7 cellular contexts compared by ENCODE assay signal in genomic region chr16:715448-716249, GRCh38. TPM values are rescaled to one million over a fixed set of nuclear protein-coding genes. Genes with fewer than 3 reads are reported as not detected.
DNase-seq lines count a peak whose midpoint lies in the region; ATAC-seq, FAIRE-seq and TF ChIP-seq lines count a peak whose summit lies in the region.

No MANE protein-coding gene starts in this region.

- H2AFZ ChIP-seq in GM23338 (no peak overlapping the region), SU-DHL-6 (ENCODE audit: low read depth, low read length, severe bottlenecking) (no peak overlapping the region)

- TF ChIP-seq CTCF in GM23338 (conservative IDR thresholded peaks at IDR 0.05; ENCODE audit: low read depth in 2 of 2) (peak; percentile 9 to 54; a peak in 3 of 4 replicates), SU-DHL-6 (IDR thresholded peaks at IDR 0.05; ENCODE audit: insufficient read depth, low read length, poor library complexity, severe bottlenecking) (no peak), fibroblast of mammary gland (conservative IDR thresholded peaks at IDR 0.05; ENCODE audit: control insufficient read depth, insufficient read depth, low read depth, low read length) (no peak), progenitor cell of endocrine pancreas (IDR thresholded peaks at IDR 0.05; ENCODE audit: unreplicated experiment) (peak; percentile 51)

- H3K36me3 Mint-ChIP-seq in GM23338 (ENCODE audit: low read depth) (no peaks in the 10 kb centered on the region), progenitor cell of endocrine pancreas (ENCODE audit: insufficient read depth) (no peaks in the 10 kb centered on the region)

- H3K9me2 ChIP-seq in GM23338 (ENCODE audit: insufficient read depth) = no peaks in the 10 kb centered on the region
- no peaks in the 10 kb centered on the region for H3K9me2 ChIP-seq in SU-DHL-6 (replicated peaks; ENCODE audit: insufficient read depth, low read length)

- H3K4me3 Mint-ChIP-seq in GM23338 = peak overlapping the region; percentile 64
- H3K4me3 Mint-ChIP-seq in progenitor cell of endocrine pancreas (ENCODE audit: low read depth) = peak overlapping the region; percentile 74

- H3K27ac ChIP-seq in GM23338 (ENCODE audit: low read depth) = no peak overlapping the region
- no peak overlapping the region for H3K27ac ChIP-seq in SU-DHL-6 (ENCODE audit: low read depth, low read length)

- H3K27me3 ChIP-seq in GM23338 (ENCODE audit: insufficient read depth) (peaks cover 53% of the 10 kb centered on the region), SU-DHL-6 (ENCODE audit: low read length) (no peaks in the 10 kb centered on the region)

- H3K36me3 ChIP-seq in GM23338 (ENCODE audit: insufficient read depth) (no peaks in the 10 kb centered on the region), SU-DHL-6 (ENCODE audit: low read length) (no peaks in the 10 kb centered on the region)

- H3K27me3 Mint-ChIP-seq in GM23338 (ENCODE audit: insufficient read depth, low read depth, poor library complexity) = peaks cover 44% of the 10 kb centered on the region
- peaks cover 5% of the 10 kb centered on the region for H3K27me3 Mint-ChIP-seq in progenitor cell of endocrine pancreas

- no peak for FAIRE-seq in GM12891 (lab: Jason Lieb, UNC)

- DNase-seq in Daoy (ENCODE audit: low read depth) (peak; percentile 50), GM23338 (ENCODE audit: low spot score) (peak; percentile 62), fibroblast of mammary gland (ENCODE audit: low read depth) (peak; percentile 20), progenitor cell of endocrine pancreas (ENCODE audit: low spot score, unreplicated experiment) (no peak), OCI-M2 (lab: John Stamatoyannopoulos, UW; ENCODE audit: unreplicated experiment) (no peak), GM12891 (ENCODE audit: insufficient read length, low spot score) (no peak)

- H3K79me2 ChIP-seq in GM23338 (replicated peaks; ENCODE audit: insufficient read depth) (no peaks in the 10 kb centered on the region), SU-DHL-6 (ENCODE audit: insufficient read depth, low read length) (no peaks in the 10 kb centered on the region)

- TF ChIP-seq POLR2A in GM12891 (IDR thresholded peaks at IDR 0.05; ENCODE audit: low read depth, low read length) = no peak

- H3K4me3 ChIP-seq in GM23338 = peak overlapping the region; percentile 59
- H3K4me3 ChIP-seq in SU-DHL-6 (ENCODE audit: insufficient read depth, low read length, poor library complexity, severe bottlenecking) = peak overlapping the region; percentile 36
- H3K4me3 ChIP-seq in fibroblast of mammary gland (ENCODE audit: control insufficient read depth, low read depth, low read length) = peak overlapping the region; percentile 49

- H4K20me1 ChIP-seq in GM23338 (replicated peaks; ENCODE audit: insufficient read depth) (no peaks in the 10 kb centered on the region), SU-DHL-6 (ENCODE audit: low read depth, low read length) (no peaks in the 10 kb centered on the region)

- no peak overlapping the region for H3K27ac Mint-ChIP-seq in GM23338
- peak overlapping the region; percentile 54 for H3K27ac Mint-ChIP-seq in progenitor cell of endocrine pancreas

- H3K4me1 Mint-ChIP-seq in GM23338 (peaks cover 13% of the 10 kb centered on the region; the same call in 2 of the 3 replicates), progenitor cell of endocrine pancreas (ENCODE audit: low read depth) (peaks cover 12% of the 10 kb centered on the region)

- ATAC-seq in GM23338 = peak; percentile 17

- peaks cover 12% of the 10 kb centered on the region; the same call in 1 of the 2 replicates for H3K4me1 ChIP-seq in GM23338 (ENCODE audit: insufficient read depth)

- H3K9ac ChIP-seq in SU-DHL-6 (ENCODE audit: low read length) = peak overlapping the region; percentile 35; the same call in 1 of the 2 replicates

- H3K9me3 ChIP-seq in SU-DHL-6 (ENCODE audit: insufficient read depth, low read length) = no peaks in the 10 kb centered on the region

- no peaks in the 10 kb centered on the region for H3F3A ChIP-seq in GM23338 (replicated peaks; ENCODE audit: low read depth)
- H3F3A ChIP-seq in SU-DHL-6 (ENCODE audit: insufficient read depth) = 0 out of 2 replicates have a peak, but pooled peaks cover 3% of the 10 kb centered on the region

- H3K9me3 Mint-ChIP-seq in GM23338 (peaks cover 4% of the 10 kb centered on the region; the same call in 1 of the 3 replicates), progenitor cell of endocrine pancreas (ENCODE audit: low read depth) (no peaks in the 10 kb centered on the region)

- H3K4me2 ChIP-seq in GM23338 (peak overlapping the region; percentile 81), SU-DHL-6 (ENCODE audit: low read depth, low read length, poor library complexity, severe bottlenecking) (peak overlapping the region; percentile 44)

TF ChIP-seq in GM23338, 12 proteins besides CTCF, POLR2A, EP300 and RAD21:
- TF ChIP-seq EZH2 (IDR thresholded peaks at IDR 0.05; ENCODE audit: low read depth, unreplicated experiment) (peak; percentile 17), POLR2AphosphoS5 (IDR thresholded peaks at IDR 0.05; ENCODE audit: low read depth) (no peak)

TF ChIP-seq in GM12891, 5 proteins besides CTCF, POLR2A, EP300 and RAD21:
- TF ChIP-seq SPI1 (IDR thresholded peaks at IDR 0.05; ENCODE audit: low read depth, low read length) (no peak), POLR2AphosphoS5 (IDR thresholded peaks at IDR 0.05; ENCODE audit: low read depth, low read length) (no peak), TAF1 (IDR thresholded peaks at IDR 0.05; ENCODE audit: low read depth, low read length) (no peak), POU2F2 (IDR thresholded peaks at IDR 0.05; ENCODE audit: low read depth, low read length) (no peak), PAX5 (IDR thresholded peaks at IDR 0.05; ENCODE audit: insufficient read depth, low read length, severe bottlenecking) (no peak)

RNA-seq across cellular contexts. Expression of gene METRN, which starts 0.7 kb away (rescaled TPM):
- 40.9 and 60.0 TPM in 2 replicates for total RNA-seq in Daoy (2014; rRNA removed; shearing (Covaris generic))
- 33.0 and 36.9 TPM in 2 replicates for total RNA-seq in GM23338 (2014; rRNA removed; shearing (Covaris generic))
- 18.7 and 28.9 TPM in 2 replicates for polyA plus RNA-seq in GM23338 (2016; fragmentation: Nextera tagmentation; extraction: Ambion mirVana)
- 98.6 and 107 TPM in 2 replicates for total RNA-seq in progenitor cell of endocrine pancreas
- polyA plus RNA-seq in GM12891 (2012; ENCODE audit: low read depth, missing spikeins) = 0.98 TPM

RNA-seq across cellular contexts. Expression of gene ANTKMT, which starts 5.3 kb away (rescaled TPM):
- 29.8 and 54.9 TPM in 2 replicates for total RNA-seq in Daoy (2014; rRNA removed; shearing (Covaris generic))
- total RNA-seq in GM23338 (2014; rRNA removed; shearing (Covaris generic)) = 23.8 and 37.1 TPM in 2 replicates
- 37.2 and 59.0 TPM in 2 replicates for polyA plus RNA-seq in GM23338 (2016; fragmentation: Nextera tagmentation; extraction: Ambion mirVana)
- 44.2 and 44.9 TPM in 2 replicates for total RNA-seq in progenitor cell of endocrine pancreas
- polyA plus RNA-seq in GM12891 (2012; ENCODE audit: low read depth, missing spikeins) = 14.0 TPM

RNA-seq across cellular contexts. Expression of gene FBXL16, which starts 10.0 kb away (rescaled TPM):
- 0.51 TPM in 1 of 2 replicates, not detected in the other for total RNA-seq in Daoy (2014; rRNA removed; shearing (Covaris generic))
- total RNA-seq in GM23338 (2014; rRNA removed; shearing (Covaris generic)) = 10.6 and 12.6 TPM in 2 replicates
- polyA plus RNA-seq in GM23338 (2016; fragmentation: Nextera tagmentation; extraction: Ambion mirVana) = 7.9 and 8.9 TPM in 2 replicates
- 4.3 TPM in 2 replicates for total RNA-seq in progenitor cell of endocrine pancreas
- 0.36 TPM for polyA plus RNA-seq in GM12891 (2012; ENCODE audit: low read depth, missing spikeins)

RNA-seq across cellular contexts. Expression of gene CCDC78, which starts 10.6 kb away (rescaled TPM):
- total RNA-seq in Daoy (2014; rRNA removed; shearing (Covaris generic)) = 0.23 and 0.24 TPM in 2 replicates
- 3.5 and 12.6 TPM in 2 replicates for total RNA-seq in GM23338 (2014; rRNA removed; shearing (Covaris generic))
- polyA plus RNA-seq in GM23338 (2016; fragmentation: Nextera tagmentation; extraction: Ambion mirVana) = 8.7 and 10.5 TPM in 2 replicates
- 2.5 and 3.2 TPM in 2 replicates for total RNA-seq in progenitor cell of endocrine pancreas
- 5.3 TPM for polyA plus RNA-seq in GM12891 (2012; ENCODE audit: low read depth, missing spikeins)

RNA-seq across cellular contexts. Expression of gene HAGHL, which starts 11.3 kb away (rescaled TPM):
- 3.3 and 4.3 TPM in 2 replicates for total RNA-seq in Daoy (2014; rRNA removed; shearing (Covaris generic))
- 19.1 and 21.6 TPM in 2 replicates for total RNA-seq in GM23338 (2014; rRNA removed; shearing (Covaris generic))
- 35.3 and 45.2 TPM in 2 replicates for polyA plus RNA-seq in GM23338 (2016; fragmentation: Nextera tagmentation; extraction: Ambion mirVana)
- 8.1 and 9.2 TPM in 2 replicates for total RNA-seq in progenitor cell of endocrine pancreas
- 9.3 TPM for polyA plus RNA-seq in GM12891 (2012; ENCODE audit: low read depth, missing spikeins)

Comparison
In these comparisons a context has a peak if more than half of its experiments do, and no peak if none do; other contexts are left out.
1. DNase-seq: peak in Daoy (single experiment), GM23338 (single experiment) and fibroblast of mammary gland (single experiment); none in progenitor cell of endocrine pancreas (single experiment), OCI-M2 (single experiment) and GM12891 (single experiment).
2. CTCF ChIP-seq: peak in GM23338 (2 of 2) and progenitor cell of endocrine pancreas (single experiment); none in SU-DHL-6 (single experiment) and fibroblast of mammary gland (single experiment).
3. Peak in every context shown above with its lines, with median percentiles within 50 percentile points of each other: H3K4me3 ChIP-seq.